In the genomic region with DNA sequence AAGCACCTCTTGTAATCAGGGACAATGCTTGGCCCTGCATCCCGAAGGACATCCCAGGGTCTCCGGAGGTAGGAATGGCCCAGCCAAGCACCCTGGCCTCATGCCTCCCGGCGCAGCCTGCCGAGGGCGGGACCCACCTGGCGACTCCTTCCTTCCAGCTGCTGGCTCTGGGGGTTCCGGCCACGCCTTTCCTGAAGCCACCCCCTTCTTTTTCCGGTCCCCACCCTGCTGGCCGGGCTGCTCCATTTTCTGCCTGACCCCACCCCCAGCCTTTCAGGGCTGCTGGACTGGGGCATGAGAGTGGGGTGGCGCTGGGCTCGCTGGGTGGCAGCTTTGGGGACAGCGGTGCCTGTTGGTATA, we compare ENCODE assay signal across 2 cellular contexts.
A peak's percentile ranks its signal among the peaks of the same experiment; 100 is the strongest.
TF ChIP-seq lines count a peak whose summit lies in the region.

No MANE protein-coding gene starts in this region.

TF ChIP-seq in H1, 55 proteins besides CTCF, POLR2A, EP300 and RAD21:
- TF ChIP-seq TAF7 (optimal IDR thresholded peaks at IDR 0.05; ENCODE audit: borderline replicate concordance, low read depth, low read length) (no peak), BCL11A (IDR thresholded peaks at IDR 0.05; ENCODE audit: low read depth in 2 of 2, low read length in 2 of 2) (no peak), CEBPB (IDR thresholded peaks at IDR 0.05; ENCODE audit: low read depth, low read length) (no peak), POU5F1 (IDR thresholded peaks at IDR 0.05; ENCODE audit: low read depth, low read length) (no peak), HDAC2 (IDR thresholded peaks at IDR 0.05; ENCODE audit: borderline replicate concordance in 1 of 2, low read depth in 2 of 2, low read length in 2 of 2) (no peak), CHD2 (IDR thresholded peaks at IDR 0.05; ENCODE audit: low read length) (no peak), JUND (IDR thresholded peaks at IDR 0.05; ENCODE audit: low read length) (no peak)
TF ChIP-seq in H1: peak in this region for 0.

TF ChIP-seq in HepG2, 621 proteins besides CTCF, POLR2A, EP300 and RAD21:
- TF ChIP-seq ZNF260 (CRISPR knock-in tag; IDR thresholded peaks at IDR 0.05; ENCODE audit: borderline replicate concordance, low read depth) (no peak), MXI1 (IDR thresholded peaks at IDR 0.05; ENCODE audit: borderline replicate concordance, low read depth, low read length) (no peak), RBFOX2 (IDR thresholded peaks at IDR 0.05; ENCODE audit: low read depth, low read length) (peak; percentile 40; the same call in 1 of the 2 replicates), KLF16 (CRISPR knock-in tag; IDR thresholded peaks at IDR 0.05) (no peak), MAFG (CRISPR knock-in tag; IDR thresholded peaks at IDR 0.05) (0 out of 2 replicates have a peak, but pooled peaks have one; percentile 48), AGO2 (optimal IDR thresholded peaks at IDR 0.05; ENCODE audit: low read depth, low read length) (peak; percentile 59), HNRNPLL (IDR thresholded peaks at IDR 0.05; ENCODE audit: low read depth, low read length, poor library complexity, severe bottlenecking) (no peak), SMARCE1 (IDR thresholded peaks at IDR 0.05; ENCODE audit: borderline replicate concordance) (no peak)
